8 cellular contexts compared by ENCODE assay signal in genomic region chr1:46301406-46302090, GRCh38. TPM values are rescaled to one million over a fixed set of nuclear protein-coding genes. Genes with fewer than 3 reads are reported as not detected.
DNase-seq lines count a peak whose midpoint lies in the region; ATAC-seq and TF ChIP-seq lines count a peak whose summit lies in the region.

No MANE protein-coding gene starts in this region.

- H3K4me3 ChIP-seq in MM.1S (ENCODE audit: low read length) (peak overlapping the region; percentile 81), adipocyte (ENCODE audit: low read length) (peak overlapping the region; percentile 97), right cardiac atrium (ENCODE audit: low read length) (peak overlapping the region; percentile 72), rectal smooth muscle tissue (ENCODE audit: low read length) (peak overlapping the region; percentile 81)

- H3K27me3 ChIP-seq in MM.1S (replicated peaks; ENCODE audit: insufficient read depth, low read length) (no peaks in the 10 kb centered on the region), adipocyte (replicated peaks; ENCODE audit: control insufficient read depth, insufficient read depth, low read length) (no peaks in the 10 kb centered on the region), right cardiac atrium (ENCODE audit: control insufficient read depth, insufficient read depth) (no peaks in the 10 kb centered on the region), rectal smooth muscle tissue (ENCODE audit: control insufficient read depth, insufficient read depth, low read length) (no peaks in the 10 kb centered on the region)

- no peaks in the 10 kb centered on the region for H3K9me3 ChIP-seq in MM.1S (replicated peaks; ENCODE audit: insufficient read depth, low read length)
- H3K9me3 ChIP-seq in adipocyte (ENCODE audit: control insufficient read depth, low read length), result no peaks in the 10 kb centered on the region
- H3K9me3 ChIP-seq in right cardiac atrium (ENCODE audit: control insufficient read depth, low read length), result no peaks in the 10 kb centered on the region

- H3K27ac ChIP-seq in MM.1S (ENCODE audit: low read length) (peak overlapping the region; percentile 74; the same call in 1 of the 2 replicates), right cardiac atrium (ENCODE audit: low read length) (peak overlapping the region; percentile 84), rectal smooth muscle tissue (ENCODE audit: low read depth, low read length) (peak overlapping the region; percentile 98)

- peaks cover 12% of the 10 kb centered on the region for H3F3A ChIP-seq in MM.1S (ENCODE audit: insufficient read depth, low read length)

- H3K36me3 ChIP-seq in MM.1S (replicated peaks; ENCODE audit: insufficient read depth, low read length), result no peaks in the 10 kb centered on the region
- peaks cover 16% of the 10 kb centered on the region for H3K36me3 ChIP-seq in adipocyte (ENCODE audit: control insufficient read depth, insufficient read depth, low read length, severe bottlenecking)
- H3K36me3 ChIP-seq in rectal smooth muscle tissue (ENCODE audit: control insufficient read depth, insufficient read depth, low read length), result peaks cover 3% of the 10 kb centered on the region

- intact Hi-C loops in right cardiac atrium (cut with DNase I), result loop anchor here in 1 of 4 donors (5.0 kb wide), 1 partner anchor 41 kb away; the partner anchor contains the start of gene NSUN4

- peak; percentile 43 for DNase-seq in NCI-H748 (lab: John Stamatoyannopoulos, UW; ENCODE audit: unreplicated experiment)
- no peak for DNase-seq in NCI-H748 treated with DMSO at 0.1 percent for 48 hours (lab: John Stamatoyannopoulos, UW)
- no peak for DNase-seq in MM.1S
- DNase-seq in adipocyte (ENCODE audit: low read depth), result peak; percentile 79
- peak; percentile 47 to 83 (median 62) for DNase-seq in right cardiac atrium
- DNase-seq in iPS-NIHi7 (ENCODE audit: extremely low spot score), result no peak
- no peak for DNase-seq in NCI-H2029 treated with DMSO at 0.1 percent for 48 hours (lab: John Stamatoyannopoulos, UW)

- H3K9me2 ChIP-seq in MM.1S (replicated peaks; ENCODE audit: insufficient read depth, low read length), result no peaks in the 10 kb centered on the region

- H3K79me2 ChIP-seq in MM.1S (ENCODE audit: low read length), result peaks cover 81% of the 10 kb centered on the region

- H3K4me2 ChIP-seq in MM.1S (ENCODE audit: low read depth, low read length), result peak overlapping the region; percentile 88

- H3K9ac ChIP-seq in MM.1S (ENCODE audit: low read length) (peak overlapping the region; percentile 95), adipocyte (ENCODE audit: low read length) (peak overlapping the region; percentile 100), rectal smooth muscle tissue (ENCODE audit: low read length) (peak overlapping the region; percentile 99)

- H2AFZ ChIP-seq in MM.1S (ENCODE audit: low read length), result peak overlapping the region; percentile 88

- TF ChIP-seq CTCF in MM.1S (IDR thresholded peaks at IDR 0.05; ENCODE audit: low read length), result no peak

- WGBS in right cardiac atrium, result 3% methylated on average over 35 of the region's 35 CpGs

- H3K4me1 ChIP-seq in MM.1S (ENCODE audit: low read length) (no peaks in the 10 kb centered on the region), adipocyte (ENCODE audit: control insufficient read depth, insufficient read depth, low read length) (peaks cover 35% of the 10 kb centered on the region), right cardiac atrium (ENCODE audit: control insufficient read depth, insufficient read depth, low read length) (peaks cover 15% of the 10 kb centered on the region), rectal smooth muscle tissue (ENCODE audit: control insufficient read depth, insufficient read depth, low read length) (peaks cover 17% of the 10 kb centered on the region)

- H4K20me1 ChIP-seq in MM.1S (ENCODE audit: insufficient read depth, low read length), result peaks cover 6% of the 10 kb centered on the region

- peak; percentile 25 to 27 for ATAC-seq in right cardiac atrium

RNA-seq across cellular contexts. Expression of gene LRRC41, which starts 1.9 kb away (rescaled TPM):
- 10 to 100 TPM; 37.2 to 46.3 (median 40.1) TPM for total RNA-seq in right cardiac atrium
- 27.1 TPM for polyA plus RNA-seq in right cardiac atrium

RNA-seq across cellular contexts. Expression of gene UQCRH, which starts 1.9 kb away (rescaled TPM):
- 100 to 1,000 TPM; 664 to 870 (median 705) TPM for total RNA-seq in right cardiac atrium
- polyA plus RNA-seq in right cardiac atrium, result 2,380 TPM

RNA-seq across cellular contexts. Expression of gene NSUN4, which starts 39.1 kb away (rescaled TPM):
- total RNA-seq in right cardiac atrium, result 10 to 100 TPM; 12.6 to 18.7 (median 13.7) TPM
- 10.6 TPM for polyA plus RNA-seq in right cardiac atrium

RNA-seq across cellular contexts. Expression of gene RAD54L, which starts 54.0 kb away (rescaled TPM):
- total RNA-seq in right cardiac atrium, result under 1 TPM in 3 of 4 donors, not detected in 1; 0.56 to 0.89 (median 0.74) TPM
- 0.16 TPM for polyA plus RNA-seq in right cardiac atrium

Comparison
In these comparisons a context has a peak if more than half of its experiments do, and no peak if none do; other contexts are left out.
1. DNase-seq: peak in NCI-H748 (single experiment), adipocyte (single experiment) and right cardiac atrium (3 of 3); none in NCI-H748 treated with DMSO at 0.1 percent for 48 hours (single experiment), MM.1S (single experiment), iPS-NIHi7 (single experiment) and NCI-H2029 treated with DMSO at 0.1 percent for 48 hours (single experiment).
2. Peak in every context shown above with its lines, with median percentiles within 50 percentile points of each other: H3K27ac ChIP-seq, H3K4me3 ChIP-seq and H3K9ac ChIP-seq.